Comparison of ENCODE assay signal across 20 cellular contexts in genomic region chr1:229190057-229190590, GRCh38.
"Had no signal": no experiment of that assay in that cellular context is flagged by ENCODE, and none has a peak within 500 bp of the region (broad histone marks: within the 10 kb centered on the region; RNA-seq: fewer than 3 reads in every experiment).

No MANE protein-coding gene starts in this region.

- H3K36me3 ChIP-seq: cardiac muscle cell, gastrocnemius medialis, neutrophil, ovary, prostate gland, spleen, upper lobe of right lung had no signal

- H3K27ac ChIP-seq: body of pancreas, cardiac muscle cell, gastrocnemius medialis, neutrophil, ovary, prostate gland, spleen, upper lobe of right lung, VCaP had no signal

- ATAC-seq: activated CD8-positive, alpha-beta T cell treated with anti-CD3 and anti-CD28 coated beads, Interleukin-2, amount 10 ng/mL, durations not matched to agents 7 days and 5 days; body of pancreas; gastrocnemius medialis; left colon; upper lobe of right lung had no signal

- H3K4me1 ChIP-seq: body of pancreas, gastrocnemius medialis, prostate gland, upper lobe of right lung had no signal

- H3K27me3 ChIP-seq: body of pancreas, cardiac muscle cell, gastrocnemius medialis, neutrophil, ovary, spleen, upper lobe of right lung had no signal

- H3K4me3 ChIP-seq: body of pancreas, cardiac muscle cell, gastrocnemius medialis, ovary, prostate gland, spleen, upper lobe of right lung had no signal

- H3K9me3 ChIP-seq: body of pancreas, gastrocnemius medialis, neutrophil, ovary, prostate gland, spleen, upper lobe of right lung had no signal

- DNase-seq: activated CD4-positive, alpha-beta T cell treated with anti-CD3 and anti-CD28 coated beads, Interleukin-2, amount 10 ng/mL, durations not matched to agents 7 days and 5 days; activated CD4-positive, CD25-positive, alpha-beta regulatory T cell treated with anti-CD3 and anti-CD28 coated beads, Interleukin-2, amount 50 U/mL, for 72 hours; activated CD8-positive, alpha-beta T cell treated with anti-CD3 and anti-CD28 coated beads, Interleukin-2, amount 10 ng/mL, durations not matched to agents 7 days and 5 days; activated gamma-delta T cell treated with Interleukin-2 at 50 U/mL for 16 hours; activated T-cell treated with anti-CD3 and anti-CD28 coated beads, Interleukin-2, amount 50 U/mL, for 1 hour; anterior cingulate cortex; body of pancreas; gastrocnemius medialis; head of caudate nucleus; hypothalamus; left colon; ovary; spleen; stimulated activated CD4-positive, alpha-beta T cell treated with anti-CD3 and anti-CD28 coated beads, Interleukin-4, amount 100 ng/mL, for 1 hour; stimulated activated naive CD4-positive, alpha-beta T cell treated with Interleukin-2 at 50 U/mL for 16 hours; upper lobe of right lung had no signal
